ENCODE assay signal across 10 cellular contexts in the genomic region with DNA sequence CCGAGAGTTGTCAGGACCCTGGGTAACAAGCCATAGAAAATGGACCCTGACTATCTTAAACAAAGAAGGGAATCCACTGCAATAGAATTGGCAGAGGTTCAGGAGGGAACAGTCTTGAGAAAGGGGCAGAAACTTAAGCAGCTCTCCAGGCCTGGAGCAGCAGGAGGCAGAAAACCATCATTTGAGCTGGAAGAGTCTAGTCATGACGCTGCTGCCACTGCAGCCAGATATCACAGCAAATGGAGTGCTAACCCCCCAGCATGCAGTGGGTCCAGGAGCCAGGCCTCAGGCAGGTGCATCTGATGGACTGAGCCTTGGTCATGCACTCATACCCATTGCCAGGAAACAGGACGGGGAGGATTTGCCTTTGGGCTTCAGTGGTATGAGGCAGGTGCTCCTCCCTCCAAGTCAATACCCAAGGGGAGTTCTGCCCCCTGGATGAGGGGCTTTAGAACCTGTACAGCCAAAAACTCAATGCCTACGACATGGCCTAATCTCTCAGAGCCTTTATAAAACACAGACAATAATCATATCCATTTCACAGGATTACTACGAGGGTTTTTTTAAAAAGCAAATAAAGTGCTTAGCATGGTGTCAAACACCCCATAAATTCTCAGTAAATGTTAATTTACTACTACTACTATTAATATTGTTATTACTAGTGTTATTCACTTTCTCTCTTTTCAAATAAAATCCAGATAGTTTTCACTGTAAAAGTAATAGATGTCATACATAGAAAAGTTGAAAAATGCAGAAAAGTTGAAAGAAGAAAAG. TPM values are rescaled to one million over a fixed set of nuclear protein-coding genes. Genes with fewer than 3 reads are reported as not detected.
DNase-seq lines count a peak whose midpoint lies in the region; ATAC-seq and TF ChIP-seq lines count a peak whose summit lies in the region.
"Had no signal": no experiment of that assay in that cellular context is flagged by ENCODE, and none has a peak within 500 bp of the region (broad histone marks: within the 10 kb centered on the region; RNA-seq: fewer than 3 reads in every experiment).

No MANE protein-coding gene starts in this region.

- peaks cover 53% of the 10 kb centered on the region for H3K4me1 Mint-ChIP-seq in activated CD8-positive, alpha-beta memory T cell treated with anti-CD3 and anti-CD28 coated beads, Interleukin-2, amount 10 ng/mL, durations not matched to agents 7 days and 5 days
- H3K4me1 Mint-ChIP-seq in activated CD4-positive, alpha-beta memory T cell treated with anti-CD3 and anti-CD28 coated beads, Interleukin-2, amount 10 ng/mL, durations not matched to agents 7 days and 5 days = peaks cover 66% of the 10 kb centered on the region
- H3K4me1 Mint-ChIP-seq in naive thymus-derived CD8-positive, alpha-beta T cell = peaks cover 3 to 34% (median 18%) of the 10 kb centered on the region in 4 donors

- no peak for ATAC-seq in activated CD8-positive, alpha-beta memory T cell treated with anti-CD3 and anti-CD28 coated beads, Interleukin-2, amount 10 ng/mL, durations not matched to agents 7 days and 5 days
- peak; percentile 14 for ATAC-seq in HG02884 (IDR thresholded peaks at IDR 0.05; ENCODE audit: unreplicated experiment)
- ATAC-seq in HG03571 (IDR thresholded peaks at IDR 0.05; ENCODE audit: unreplicated experiment) = no peak
- ATAC-seq in HG03108 (IDR thresholded peaks at IDR 0.05; ENCODE audit: unreplicated experiment) = no peak
- no peak for ATAC-seq in naive thymus-derived CD8-positive, alpha-beta T cell

- peak overlapping the region; percentile 71 for H3K27ac Mint-ChIP-seq in activated CD8-positive, alpha-beta memory T cell treated with anti-CD3 and anti-CD28 coated beads, Interleukin-2, amount 10 ng/mL, durations not matched to agents 7 days and 5 days
- H3K27ac Mint-ChIP-seq in activated CD4-positive, alpha-beta memory T cell treated with anti-CD3 and anti-CD28 coated beads, Interleukin-2, amount 10 ng/mL, durations not matched to agents 7 days and 5 days = peak overlapping the region; percentile 72
- no peak overlapping the region for H3K27ac Mint-ChIP-seq in naive thymus-derived CD8-positive, alpha-beta T cell

- 64 to 77% (median 75%) methylated on average over 5 of the region's 5 CpGs for WGBS in spleen, 5 donors

- DNase-seq in activated CD8-positive, alpha-beta memory T cell treated with anti-CD3 and anti-CD28 coated beads, Interleukin-2, amount 10 ng/mL, durations not matched to agents 7 days and 5 days = no peak
- DNase-seq in activated CD8-positive, alpha-beta memory T cell treated with anti-CD3 and anti-CD28 coated beads, Interleukin-2, amount 50 U/mL, for 48 hours = no peak
- peak; percentile 17 for DNase-seq in activated CD4-positive, alpha-beta memory T cell treated with anti-CD3 and anti-CD28 coated beads, Interleukin-2, amount 10 ng/mL, durations not matched to agents 7 days and 5 days
- DNase-seq in spleen = no peak
- no peak for DNase-seq in naive thymus-derived CD8-positive, alpha-beta T cell

- intact Hi-C loops in spleen (cut with DNase I; ENCODE audit: low total_unique reads) = no loop called here

- TF ChIP-seq POLR2A in spleen (IDR thresholded peaks at IDR 0.05) = no peak

- H3K36me3 ChIP-seq in spleen = no peaks in the 10 kb centered on the region
- H3K36me3 ChIP-seq: cardiac muscle cell, thoracic aorta had no signal

- H3K27me3 ChIP-seq in spleen (replicated peaks in 1 of 7) = peaks cover 0 to 15% (median 0%) of the 10 kb centered on the region in 7 donors
- H3K27me3 ChIP-seq: cardiac muscle cell had no signal

- H3K36me3 Mint-ChIP-seq in activated CD8-positive, alpha-beta memory T cell treated with anti-CD3 and anti-CD28 coated beads, Interleukin-2, amount 10 ng/mL, durations not matched to agents 7 days and 5 days = peaks cover 8% of the 10 kb centered on the region
- H3K36me3 Mint-ChIP-seq in activated CD4-positive, alpha-beta memory T cell treated with anti-CD3 and anti-CD28 coated beads, Interleukin-2, amount 10 ng/mL, durations not matched to agents 7 days and 5 days (ENCODE audit: low read depth) = peaks cover 14% of the 10 kb centered on the region
- H3K36me3 Mint-ChIP-seq in naive thymus-derived CD8-positive, alpha-beta T cell = no peaks in the 10 kb centered on the region

- no peak for TF ChIP-seq CTCF in spleen (IDR thresholded peaks at IDR 0.05 in 8 of 11, conservative IDR thresholded peaks at IDR 0.05 in 3 of 11)

- CTCF ChIA-PET in activated CD8-positive, alpha-beta memory T cell treated with anti-CD3 and anti-CD28 coated beads, Interleukin-2, amount 10 ng/mL, durations not matched to agents 7 days and 5 days (lab: Charles Lee) = interaction anchor here (1.3 to 1.8 kb wide), 4 partner anchors 17 to 174 kb away, joined by 4 to 8 read pairs (median 4); no protein-coding TSS in a partner anchor
- CTCF ChIA-PET in activated CD4-positive, alpha-beta memory T cell treated with anti-CD3 and anti-CD28 coated beads, Interleukin-2, amount 10 ng/mL, durations not matched to agents 7 days and 5 days (lab: Charles Lee) = interaction anchor here (0.9 to 1.9 kb wide), 5 partner anchors 14 to 214 kb away, joined by 3 to 5 read pairs (median 4); no protein-coding TSS in a partner anchor

- H3K4me3 ChIP-seq in spleen = no peak overlapping the region
- H3K4me3 ChIP-seq: cardiac muscle cell, thoracic aorta had no signal

- POLR2A ChIA-PET in activated CD4-positive, alpha-beta memory T cell treated with anti-CD3 and anti-CD28 coated beads, Interleukin-2, amount 10 ng/mL, durations not matched to agents 7 days and 5 days (lab: Charles Lee) = interaction anchor here (0.7 to 1.6 kb wide), 6 partner anchors 11 to 214 kb away, joined by 3 to 7 read pairs (median 3); no protein-coding TSS in a partner anchor
- POLR2A ChIA-PET in naive thymus-derived CD8-positive, alpha-beta T cell (lab: Charles Lee) = no interaction called here

- H3K4me1 ChIP-seq in spleen = peaks cover 5 to 42% (median 25%) of the 10 kb centered on the region in 6 donors

- H3K9me3 ChIP-seq in spleen = no peaks in the 10 kb centered on the region
- H3K9me3 ChIP-seq: thoracic aorta had no signal

- no peaks in the 10 kb centered on the region for H3K9me3 Mint-ChIP-seq in activated CD8-positive, alpha-beta memory T cell treated with anti-CD3 and anti-CD28 coated beads, Interleukin-2, amount 10 ng/mL, durations not matched to agents 7 days and 5 days (ENCODE audit: low read depth)
- H3K9me3 Mint-ChIP-seq in activated CD4-positive, alpha-beta memory T cell treated with anti-CD3 and anti-CD28 coated beads, Interleukin-2, amount 10 ng/mL, durations not matched to agents 7 days and 5 days = no peaks in the 10 kb centered on the region
- H3K9me3 Mint-ChIP-seq in naive thymus-derived CD8-positive, alpha-beta T cell = no peaks in the 10 kb centered on the region

- no peak overlapping the region for H3K4me3 Mint-ChIP-seq in activated CD8-positive, alpha-beta memory T cell treated with anti-CD3 and anti-CD28 coated beads, Interleukin-2, amount 10 ng/mL, durations not matched to agents 7 days and 5 days
- no peak overlapping the region for H3K4me3 Mint-ChIP-seq in activated CD4-positive, alpha-beta memory T cell treated with anti-CD3 and anti-CD28 coated beads, Interleukin-2, amount 10 ng/mL, durations not matched to agents 7 days and 5 days
- H3K4me3 Mint-ChIP-seq in naive thymus-derived CD8-positive, alpha-beta T cell = peak overlapping the region in 2 of 10 donors; percentile 22 to 54

- H3K27me3 Mint-ChIP-seq in activated CD8-positive, alpha-beta memory T cell treated with anti-CD3 and anti-CD28 coated beads, Interleukin-2, amount 10 ng/mL, durations not matched to agents 7 days and 5 days = no peaks in the 10 kb centered on the region
- H3K27me3 Mint-ChIP-seq in activated CD4-positive, alpha-beta memory T cell treated with anti-CD3 and anti-CD28 coated beads, Interleukin-2, amount 10 ng/mL, durations not matched to agents 7 days and 5 days = no peaks in the 10 kb centered on the region
- H3K27me3 Mint-ChIP-seq in naive thymus-derived CD8-positive, alpha-beta T cell = peaks cover 0 to 5% (median 3%) of the 10 kb centered on the region in 5 donors

- peak overlapping the region in 6 of 8 donors; percentile 1 to 66 (median 52) for H3K27ac ChIP-seq in spleen
- H3K27ac ChIP-seq: cardiac muscle cell, thoracic aorta had no signal

RNA-seq across cellular contexts. Expression of gene DUSP5, which starts 30.7 kb away (rescaled TPM):
- total RNA-seq in activated CD8-positive, alpha-beta memory T cell treated with anti-CD3 and anti-CD28 coated beads, Interleukin-2, amount 10 ng/mL, durations not matched to agents 7 days and 5 days = 100 to 1,000 TPM; 102 to 223 TPM
- total RNA-seq in activated CD4-positive, alpha-beta memory T cell treated with anti-CD3 and anti-CD28 coated beads, Interleukin-2, amount 10 ng/mL, durations not matched to agents 7 days and 5 days = 100 to 1,000 TPM; 143 TPM
- total RNA-seq in spleen = 10 to 100 TPM; 17.2 to 71.8 (median 35.6) TPM
- 10 to 100 TPM in 2 of 3 donors, 1 to 10 TPM in 1; 9.7 to 17.2 (median 15.7) TPM for polyA plus RNA-seq in spleen
- 1 to 10 TPM; 1.1 to 1.2 TPM for total RNA-seq in naive thymus-derived CD8-positive, alpha-beta T cell
- polyA plus RNA-seq in naive thymus-derived CD8-positive, alpha-beta T cell = 1 to 10 TPM in 1 of 3 donors, under 1 TPM in 2; 0.13 to 2.7 (median 0.44) TPM

RNA-seq across cellular contexts. Expression of gene SMC3, which starts 39.1 kb away (rescaled TPM):
- total RNA-seq in activated CD8-positive, alpha-beta memory T cell treated with anti-CD3 and anti-CD28 coated beads, Interleukin-2, amount 10 ng/mL, durations not matched to agents 7 days and 5 days = 10 to 100 TPM; 81.3 to 86.8 TPM
- total RNA-seq in activated CD4-positive, alpha-beta memory T cell treated with anti-CD3 and anti-CD28 coated beads, Interleukin-2, amount 10 ng/mL, durations not matched to agents 7 days and 5 days = 10 to 100 TPM; 81.0 to 83.0 TPM
- total RNA-seq in spleen = 10 to 100 TPM; 32.4 to 41.2 (median 35.0) TPM
- 10 to 100 TPM; 10.4 to 16.7 (median 13.9) TPM for polyA plus RNA-seq in spleen
- total RNA-seq in naive thymus-derived CD8-positive, alpha-beta T cell = 10 to 100 TPM; 53.9 to 55.3 TPM
- polyA plus RNA-seq in naive thymus-derived CD8-positive, alpha-beta T cell = 10 to 100 TPM; 66.7 to 77.6 (median 70.2) TPM

Comparison
In these comparisons a context has a peak if more than half of its experiments do, and no peak if none do; other contexts are left out.
1. H3K27ac Mint-ChIP-seq: peak in activated CD8-positive, alpha-beta memory T cell treated with anti-CD3 and anti-CD28 coated beads, Interleukin-2, amount 10 ng/mL, durations not matched to agents 7 days and 5 days (single experiment) and activated CD4-positive, alpha-beta memory T cell treated with anti-CD3 and anti-CD28 coated beads, Interleukin-2, amount 10 ng/mL, durations not matched to agents 7 days and 5 days (single experiment); none in naive thymus-derived CD8-positive, alpha-beta T cell (0 of 10).
2. RNA of gene DUSP5, which starts 30.7 kb away (total RNA-seq): 102 to 223 TPM in activated CD8-positive, alpha-beta memory T cell treated with anti-CD3 and anti-CD28 coated beads, Interleukin-2, amount 10 ng/mL, durations not matched to agents 7 days and 5 days, 143 TPM in activated CD4-positive, alpha-beta memory T cell treated with anti-CD3 and anti-CD28 coated beads, Interleukin-2, amount 10 ng/mL, durations not matched to agents 7 days and 5 days and 17.2 to 71.8 TPM in spleen; 1.1 to 1.2 TPM in naive thymus-derived CD8-positive, alpha-beta T cell; every median in the first group is over 4 times any median in the second.